Comparison of ENCODE assay signal across 1 cellular context in genomic region chr5:90529234-90529938, GRCh38.
TF ChIP-seq lines count a peak whose summit lies in the region.

TSS of gene LYSMD3 (minus strand) at chr5:90529584. CDS start at chr5:90525289, 4,295 bp downstream.

TF ChIP-seq in HepG2, 621 proteins besides CTCF, POLR2A, EP300 and RAD21 (continued from another document and continues in another):
- no peak for TF ChIP-seq ZBTB39 (CRISPR knock-in tag; IDR thresholded peaks at IDR 0.05)
- no peak for TF ChIP-seq CREB3 (CRISPR knock-in tag; IDR thresholded peaks at IDR 0.05)
- TF ChIP-seq BHLHE40 (IDR thresholded peaks at IDR 0.05; ENCODE audit: low read length), result no peak
- no peak for TF ChIP-seq ZNF44 (CRISPR knock-in tag; IDR thresholded peaks at IDR 0.05)
- peak; percentile 27; the same call in 1 of the 2 replicates for TF ChIP-seq ZSCAN5A (CRISPR knock-in tag; IDR thresholded peaks at IDR 0.05; ENCODE audit: borderline replicate concordance)
- TF ChIP-seq, protein P1, sequence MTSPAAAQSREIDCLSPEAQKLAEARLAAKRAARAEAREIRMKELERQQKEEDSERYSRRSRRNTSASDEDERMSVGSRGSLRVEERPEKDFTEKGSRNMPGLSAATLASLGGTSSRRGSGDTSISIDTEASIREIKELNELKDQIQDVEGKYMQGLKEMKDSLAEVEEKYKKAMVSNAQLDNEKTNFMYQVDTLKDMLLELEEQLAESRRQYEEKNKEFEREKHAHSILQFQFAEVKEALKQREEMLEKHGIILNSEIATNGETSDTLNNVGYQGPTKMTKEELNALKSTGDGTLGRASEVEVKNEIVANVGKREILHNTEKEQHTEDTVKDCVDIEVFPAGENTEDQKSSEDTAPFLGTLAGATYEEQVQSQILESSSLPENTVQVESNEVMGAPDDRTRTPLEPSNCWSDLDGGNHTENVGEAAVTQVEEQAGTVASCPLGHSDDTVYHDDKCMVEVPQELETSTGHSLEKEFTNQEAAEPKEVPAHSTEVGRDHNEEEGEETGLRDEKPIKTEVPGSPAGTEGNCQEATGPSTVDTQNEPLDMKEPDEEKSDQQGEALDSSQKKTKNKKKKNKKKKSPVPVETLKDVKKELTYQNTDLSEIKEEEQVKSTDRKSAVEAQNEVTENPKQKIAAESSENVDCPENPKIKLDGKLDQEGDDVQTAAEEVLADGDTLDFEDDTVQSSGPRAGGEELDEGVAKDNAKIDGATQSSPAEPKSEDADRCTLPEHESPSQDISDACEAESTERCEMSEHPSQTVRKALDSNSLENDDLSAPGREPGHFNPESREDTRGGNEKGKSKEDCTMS (CRISPR knock-in tag; conservative IDR thresholded peaks at IDR 0.05), result no peak
- TF ChIP-seq, protein P2, sequence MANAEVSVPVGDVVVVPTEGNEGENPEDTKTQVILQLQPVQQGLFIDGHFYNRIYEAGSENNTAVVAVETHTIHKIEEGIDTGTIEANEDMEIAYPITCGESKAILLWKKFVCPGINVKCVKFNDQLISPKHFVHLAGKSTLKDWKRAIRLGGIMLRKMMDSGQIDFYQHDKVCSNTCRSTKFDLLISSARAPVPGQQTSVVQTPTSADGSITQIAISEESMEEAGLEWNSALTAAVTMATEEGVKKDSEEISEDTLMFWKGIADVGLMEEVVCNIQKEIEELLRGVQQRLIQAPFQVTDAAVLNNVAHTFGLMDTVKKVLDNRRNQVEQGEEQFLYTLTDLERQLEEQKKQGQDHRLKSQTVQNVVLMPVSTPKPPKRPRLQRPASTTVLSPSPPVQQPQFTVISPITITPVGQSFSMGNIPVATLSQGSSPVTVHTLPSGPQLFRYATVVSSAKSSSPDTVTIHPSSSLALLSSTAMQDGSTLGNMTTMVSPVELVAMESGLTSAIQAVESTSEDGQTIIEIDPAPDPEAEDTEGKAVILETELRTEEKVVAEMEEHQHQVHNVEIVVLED (CRISPR knock-in tag; IDR thresholded peaks at IDR 0.05; ENCODE audit: borderline replicate concordance), result peak; percentile 99
- TF ChIP-seq ZNF142 (CRISPR knock-in tag; IDR thresholded peaks at IDR 0.05), result no peak; the same call in 1 of the 2 replicates
- TF ChIP-seq GZF1 (CRISPR knock-in tag; IDR thresholded peaks at IDR 0.05), result no peak
- TF ChIP-seq, protein P3, sequence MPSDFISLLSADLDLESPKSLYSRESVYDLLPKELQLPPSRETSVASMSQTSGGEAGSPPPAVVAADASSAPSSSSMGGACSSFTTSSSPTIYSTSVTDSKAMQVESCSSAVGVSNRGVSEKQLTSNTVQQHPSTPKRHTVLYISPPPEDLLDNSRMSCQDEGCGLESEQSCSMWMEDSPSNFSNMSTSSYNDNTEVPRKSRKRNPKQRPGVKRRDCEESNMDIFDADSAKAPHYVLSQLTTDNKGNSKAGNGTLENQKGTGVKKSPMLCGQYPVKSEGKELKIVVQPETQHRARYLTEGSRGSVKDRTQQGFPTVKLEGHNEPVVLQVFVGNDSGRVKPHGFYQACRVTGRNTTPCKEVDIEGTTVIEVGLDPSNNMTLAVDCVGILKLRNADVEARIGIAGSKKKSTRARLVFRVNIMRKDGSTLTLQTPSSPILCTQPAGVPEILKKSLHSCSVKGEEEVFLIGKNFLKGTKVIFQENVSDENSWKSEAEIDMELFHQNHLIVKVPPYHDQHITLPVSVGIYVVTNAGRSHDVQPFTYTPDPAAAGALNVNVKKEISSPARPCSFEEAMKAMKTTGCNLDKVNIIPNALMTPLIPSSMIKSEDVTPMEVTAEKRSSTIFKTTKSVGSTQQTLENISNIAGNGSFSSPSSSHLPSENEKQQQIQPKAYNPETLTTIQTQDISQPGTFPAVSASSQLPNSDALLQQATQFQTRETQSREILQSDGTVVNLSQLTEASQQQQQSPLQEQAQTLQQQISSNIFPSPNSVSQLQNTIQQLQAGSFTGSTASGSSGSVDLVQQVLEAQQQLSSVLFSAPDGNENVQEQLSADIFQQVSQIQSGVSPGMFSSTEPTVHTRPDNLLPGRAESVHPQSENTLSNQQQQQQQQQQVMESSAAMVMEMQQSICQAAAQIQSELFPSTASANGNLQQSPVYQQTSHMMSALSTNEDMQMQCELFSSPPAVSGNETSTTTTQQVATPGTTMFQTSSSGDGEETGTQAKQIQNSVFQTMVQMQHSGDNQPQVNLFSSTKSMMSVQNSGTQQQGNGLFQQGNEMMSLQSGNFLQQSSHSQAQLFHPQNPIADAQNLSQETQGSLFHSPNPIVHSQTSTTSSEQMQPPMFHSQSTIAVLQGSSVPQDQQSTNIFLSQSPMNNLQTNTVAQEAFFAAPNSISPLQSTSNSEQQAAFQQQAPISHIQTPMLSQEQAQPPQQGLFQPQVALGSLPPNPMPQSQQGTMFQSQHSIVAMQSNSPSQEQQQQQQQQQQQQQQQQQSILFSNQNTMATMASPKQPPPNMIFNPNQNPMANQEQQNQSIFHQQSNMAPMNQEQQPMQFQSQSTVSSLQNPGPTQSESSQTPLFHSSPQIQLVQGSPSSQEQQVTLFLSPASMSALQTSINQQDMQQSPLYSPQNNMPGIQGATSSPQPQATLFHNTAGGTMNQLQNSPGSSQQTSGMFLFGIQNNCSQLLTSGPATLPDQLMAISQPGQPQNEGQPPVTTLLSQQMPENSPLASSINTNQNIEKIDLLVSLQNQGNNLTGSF (CRISPR knock-in tag; IDR thresholded peaks at IDR 0.05), result no peak
- no peak for TF ChIP-seq TMF1 (CRISPR knock-in tag; IDR thresholded peaks at IDR 0.05; ENCODE audit: low read depth)
- no peak for TF ChIP-seq CC2D1A (CRISPR knock-in tag; IDR thresholded peaks at IDR 0.05)
- peak; percentile 79; the same call in 1 of the 2 replicates for TF ChIP-seq MAZ (IDR thresholded peaks at IDR 0.05; ENCODE audit: borderline replicate concordance, low read depth, low read length)
- peak; percentile 89 for TF ChIP-seq MAZ (CRISPR knock-in tag; IDR thresholded peaks at IDR 0.05; ENCODE audit: low read depth)
- peak; percentile 89 for TF ChIP-seq MTF2 (CRISPR knock-in tag; IDR thresholded peaks at IDR 0.05; ENCODE audit: borderline replicate concordance)
- no peak for TF ChIP-seq SIX1 (CRISPR knock-in tag; IDR thresholded peaks at IDR 0.05; ENCODE audit: borderline replicate concordance)
- no peak for TF ChIP-seq HBP1 (CRISPR knock-in tag; IDR thresholded peaks at IDR 0.05; ENCODE audit: low read depth)
- peak; percentile 52 for TF ChIP-seq HNF4A (CRISPR knock-in tag; IDR thresholded peaks at IDR 0.05)
- no peak for TF ChIP-seq CHD2 (IDR thresholded peaks at IDR 0.05; ENCODE audit: low read depth, low read length)
- no peak for TF ChIP-seq RFXAP (CRISPR knock-in tag; IDR thresholded peaks at IDR 0.05; ENCODE audit: borderline replicate concordance)
- 0 out of 2 replicates have a peak, but pooled peaks have one; percentile 20 for TF ChIP-seq TOPORS (CRISPR knock-in tag; IDR thresholded peaks at IDR 0.05)
- TF ChIP-seq HMG20A (CRISPR knock-in tag; IDR thresholded peaks at IDR 0.05; ENCODE audit: borderline replicate concordance), result no peak
- no peak for TF ChIP-seq MXD1 (CRISPR knock-in tag; IDR thresholded peaks at IDR 0.05)
- no peak for TF ChIP-seq ZUFSP (CRISPR knock-in tag; IDR thresholded peaks at IDR 0.05; ENCODE audit: borderline replicate concordance)
- TF ChIP-seq NAIF1 (CRISPR knock-in tag; IDR thresholded peaks at IDR 0.05; ENCODE audit: borderline replicate concordance), result no peak
- TF ChIP-seq MTA3 (CRISPR knock-in tag; IDR thresholded peaks at IDR 0.05), result no peak
- peak; percentile 84 for TF ChIP-seq GATAD1 (CRISPR knock-in tag; IDR thresholded peaks at IDR 0.05)
